In genomic region chr4:53011176-53011575, GRCh38 we compare ENCODE assay signal across 26 cellular contexts.
DNase-seq lines count a peak whose midpoint lies in the region; ATAC-seq and TF ChIP-seq lines count a peak whose summit lies in the region.
"Had no signal": no experiment of that assay in that cellular context is flagged by ENCODE, and none has a peak within 500 bp of the region (broad histone marks: within the 10 kb centered on the region; RNA-seq: fewer than 3 reads in every experiment).

No MANE protein-coding gene starts in this region.

- H3F3A ChIP-seq in MM.1S (ENCODE audit: insufficient read depth, low read length), result no peaks in the 10 kb centered on the region

- no peak overlapping the region for H3K4me3 ChIP-seq in BLaER1 treated with 17β-estradiol and CSF1 and Interleukin-3, amounts not matched to agents 10 nM and 100 nM
- H3K4me3 ChIP-seq in SJCRH30 (no peak overlapping the region), heart left ventricle (no peak overlapping the region), MM.1S (ENCODE audit: low read length) (no peak overlapping the region)
- H3K4me3 ChIP-seq: lung, mucosa of descending colon, SJSA1 had no signal

- in situ Hi-C loops in GM13976 (cut with MboI; ENCODE audit: low sequenced_read_pairs, unreplicated experiment), result loop anchor here (25.0 kb wide), 1 partner anchor 1201 kb away; no protein-coding TSS in a partner anchor

- peaks cover 50% of the 10 kb centered on the region for H3K4me1 Mint-ChIP-seq in osteocyte (ENCODE audit: unreplicated experiment)

- no peak for TF ChIP-seq POLR2A in heart left ventricle (IDR thresholded peaks at IDR 0.05)

- no peak overlapping the region for H3K4me3 Mint-ChIP-seq in osteocyte (ENCODE audit: unreplicated experiment)
- H3K4me3 Mint-ChIP-seq: activated CD4-positive, alpha-beta memory T cell treated with anti-CD3 and anti-CD28 coated beads, Interleukin-2, amount 10 ng/mL, durations not matched to agents 7 days and 5 days; activated naive CD8-positive, alpha-beta T cell treated with anti-CD3 and anti-CD28 coated beads, Interleukin-2, amount 10 ng/mL, durations not matched to agents 7 days and 5 days; stimulated activated naive B cell treated with anti-CD40 and anti-IgM and Interleukin-4, amounts not matched to agents 10 μg/mL and 1 μg/mL and 100 μg/mL, for 72 hours had no signal

- no peak overlapping the region for H2AFZ ChIP-seq in MM.1S (ENCODE audit: low read length)

- H3K4me2 ChIP-seq in BLaER1 treated with 17β-estradiol and CSF1 and Interleukin-3, amounts not matched to agents 10 nM and 100 nM, result peak overlapping the region in 6 of 11 experiments; percentile 12 to 76 (median 64); a peak in 10 of 22 replicates
- no peak overlapping the region for H3K4me2 ChIP-seq in MM.1S (ENCODE audit: low read depth, low read length)
- H3K4me2 ChIP-seq: KMS-11 had no signal

- no peak overlapping the region for H3K27ac ChIP-seq in BLaER1 treated with 17β-estradiol and CSF1 and Interleukin-3, amounts not matched to agents 10 nM and 100 nM
- H3K27ac ChIP-seq in SJCRH30 (peak overlapping the region; percentile 96), heart left ventricle (peak overlapping the region in 8 of 12 donors; percentile 23 to 77 (median 46)), MM.1S (ENCODE audit: low read length) (no peak overlapping the region)
- H3K27ac ChIP-seq: KMS-11, SJSA1 had no signal

- intact Hi-C loops in heart left ventricle (cut with DNase I), result loop anchor here in 8 of 10 donors (5.0 to 10.0 kb wide), 8 partner anchors 184 to 1224 kb away; partner anchors contain the start of genes FIP1L1 (in 6 of the 8) and SCFD2 (in 1 of the 8)
- intact Hi-C loops in sciatic nerve (cut with DNase I), result no loop called here

- H3K9me3 Mint-ChIP-seq in osteocyte (ENCODE audit: unreplicated experiment), result no peaks in the 10 kb centered on the region
- H3K9me3 Mint-ChIP-seq: activated CD4-positive, alpha-beta memory T cell treated with anti-CD3 and anti-CD28 coated beads, Interleukin-2, amount 10 ng/mL, durations not matched to agents 7 days and 5 days had no signal

- H3K9me2 ChIP-seq in MM.1S (replicated peaks; ENCODE audit: insufficient read depth, low read length), result no peaks in the 10 kb centered on the region

- peaks cover 8 to 18% (median 16%) of the 10 kb centered on the region in 11 experiments; a peak in 20 of 22 replicates for H3K9me3 ChIP-seq in BLaER1 treated with 17β-estradiol and CSF1 and Interleukin-3, amounts not matched to agents 10 nM and 100 nM (replicated peaks in 1 of 11)
- H3K9me3 ChIP-seq in SJCRH30 (replicated peaks) (0 out of 2 replicates have a peak, but pooled peaks cover 3% of the 10 kb centered on the region), heart left ventricle (no peaks in the 10 kb centered on the region), MM.1S (replicated peaks; ENCODE audit: insufficient read depth, low read length) (no peaks in the 10 kb centered on the region)
- H3K9me3 ChIP-seq: BE2C, mucosa of descending colon, SJSA1 had no signal

- peaks cover 15 to 35% (median 25%) of the 10 kb centered on the region in 10 experiments for H3K4me1 ChIP-seq in BLaER1 treated with 17β-estradiol and CSF1 and Interleukin-3, amounts not matched to agents 10 nM and 100 nM
- H3K4me1 ChIP-seq in SJCRH30 (peaks cover 68% of the 10 kb centered on the region), heart left ventricle (peaks cover 3 to 53% (median 36%) of the 10 kb centered on the region in 12 donors), MM.1S (ENCODE audit: low read length) (no peaks in the 10 kb centered on the region)

- peaks cover 0 to 8% (median 0%) of the 10 kb centered on the region in 11 experiments; a peak in 3 of 22 replicates for H3K36me3 ChIP-seq in BLaER1 treated with 17β-estradiol and CSF1 and Interleukin-3, amounts not matched to agents 10 nM and 100 nM
- H3K36me3 ChIP-seq in SJCRH30, result no peaks in the 10 kb centered on the region
- H3K36me3 ChIP-seq in heart left ventricle, result no peaks in the 10 kb centered on the region
- H3K36me3 ChIP-seq in MM.1S (replicated peaks; ENCODE audit: insufficient read depth, low read length), result no peaks in the 10 kb centered on the region
- H3K36me3 ChIP-seq: BE2C, SJSA1 had no signal

- no peaks in the 10 kb centered on the region for H4K20me1 ChIP-seq in BLaER1 treated with 17β-estradiol and CSF1 and Interleukin-3, amounts not matched to agents 10 nM and 100 nM
- H4K20me1 ChIP-seq in MM.1S (ENCODE audit: insufficient read depth, low read length), result no peaks in the 10 kb centered on the region

- no peak overlapping the region for H3K27ac Mint-ChIP-seq in osteocyte (ENCODE audit: unreplicated experiment)
- H3K27ac Mint-ChIP-seq: activated CD4-positive, alpha-beta memory T cell treated with anti-CD3 and anti-CD28 coated beads, Interleukin-2, amount 10 ng/mL, durations not matched to agents 7 days and 5 days; activated naive CD8-positive, alpha-beta T cell treated with anti-CD3 and anti-CD28 coated beads, Interleukin-2, amount 10 ng/mL, durations not matched to agents 7 days and 5 days; stimulated activated naive B cell treated with anti-CD40 and anti-IgM and Interleukin-4, amounts not matched to agents 10 μg/mL and 1 μg/mL and 100 μg/mL, for 72 hours had no signal

- no peak for TF ChIP-seq CTCF in heart left ventricle (IDR thresholded peaks at IDR 0.05)
- TF ChIP-seq CTCF in MM.1S (IDR thresholded peaks at IDR 0.05; ENCODE audit: low read length), result no peak
- TF ChIP-seq CTCF in osteocyte (IDR thresholded peaks at IDR 0.05), result no peak
- no peak for TF ChIP-seq CTCF in GM13976 (IDR thresholded peaks at IDR 0.05; ENCODE audit: borderline replicate concordance, control extremely low read depth, extremely low read depth, insufficient read depth, missing control alignments)

- peak in 1 of 2 experiments; percentile 50 for DNase-seq in SJCRH30
- DNase-seq in heart left ventricle, result no peak
- DNase-seq in sciatic nerve (ENCODE audit: low spot score), result no peak
- DNase-seq in MM.1S, result no peak
- no peak for DNase-seq in osteocyte (ENCODE audit: extremely low spot score, unreplicated experiment)
- DNase-seq in GM13976 (ENCODE audit: low spot score), result no peak
- DNase-seq: activated CD4-positive, alpha-beta memory T cell treated with anti-CD3 and anti-CD28 coated beads, Interleukin-2, amount 10 ng/mL, durations not matched to agents 7 days and 5 days; activated naive CD8-positive, alpha-beta T cell treated with anti-CD3 and anti-CD28 coated beads, Interleukin-2, amount 10 ng/mL, durations not matched to agents 7 days and 5 days; activated T-cell treated with anti-CD3 and anti-CD28 coated beads for 4 hours; BE2C; DMS79 treated with DMSO at 0.1 percent for 48 hours; GF-D8; glutamatergic neuron; mucosa of descending colon; NCI-H1436 treated with DMSO at 0.1 percent for 48 hours; NCI-H446; NCI-H774; posterior cingulate gyrus; stimulated activated naive B cell treated with anti-CD40 and anti-IgM and Interleukin-4, amounts not matched to agents 10 μg/mL and 1 μg/mL and 100 μg/mL, for 72 hours; T-helper 1 cell had no signal

- ATAC-seq in heart left ventricle, result peak; percentile 21 to 48 (median 39)
- ATAC-seq in sciatic nerve, result peak; percentile 27
- ATAC-seq: activated CD4-positive, CD25-positive, alpha-beta regulatory T cell treated with anti-CD3 and anti-CD28 coated beads, Interleukin-2, amount 50 U/mL, for 24 hours; HCT116; mucosa of descending colon; stimulated activated naive B cell treated with anti-CD40 and anti-IgM and Interleukin-4, amounts not matched to agents 10 μg/mL and 1 μg/mL and 100 μg/mL, for 72 hours had no signal

- H3K27me3 Mint-ChIP-seq in osteocyte (ENCODE audit: unreplicated experiment), result no peaks in the 10 kb centered on the region
- H3K27me3 Mint-ChIP-seq: activated CD4-positive, alpha-beta memory T cell treated with anti-CD3 and anti-CD28 coated beads, Interleukin-2, amount 10 ng/mL, durations not matched to agents 7 days and 5 days; activated naive CD8-positive, alpha-beta T cell treated with anti-CD3 and anti-CD28 coated beads, Interleukin-2, amount 10 ng/mL, durations not matched to agents 7 days and 5 days; stimulated activated naive B cell treated with anti-CD40 and anti-IgM and Interleukin-4, amounts not matched to agents 10 μg/mL and 1 μg/mL and 100 μg/mL, for 72 hours had no signal

- H3K27me3 ChIP-seq in BLaER1 treated with 17β-estradiol and CSF1 and Interleukin-3, amounts not matched to agents 10 nM and 100 nM, result no peaks in the 10 kb centered on the region
- no peaks in the 10 kb centered on the region for H3K27me3 ChIP-seq in SJCRH30
- H3K27me3 ChIP-seq in heart left ventricle, result no peaks in the 10 kb centered on the region
- H3K27me3 ChIP-seq in MM.1S (replicated peaks; ENCODE audit: insufficient read depth, low read length), result no peaks in the 10 kb centered on the region
- H3K27me3 ChIP-seq: BE2C, SJSA1 had no signal

- H3K36me3 Mint-ChIP-seq in osteocyte (ENCODE audit: unreplicated experiment), result no peaks in the 10 kb centered on the region

- no peaks in the 10 kb centered on the region for H3K79me2 ChIP-seq in MM.1S (ENCODE audit: low read length)

- no peak overlapping the region for H3K9ac ChIP-seq in BLaER1 treated with 17β-estradiol and CSF1 and Interleukin-3, amounts not matched to agents 10 nM and 100 nM
- H3K9ac ChIP-seq in MM.1S (ENCODE audit: low read length), result no peak overlapping the region
- H3K9ac ChIP-seq: KMS-11 had no signal

Comparison
In these comparisons a context has a peak if more than half of its experiments do, and no peak if none do; other contexts are left out.
1. H3K27ac ChIP-seq: peak in SJCRH30 (single experiment) and heart left ventricle (8 of 12); none in BLaER1 treated with 17β-estradiol and CSF1 and Interleukin-3, amounts not matched to agents 10 nM and 100 nM (0 of 11) and MM.1S (single experiment).